In genomic region chr3:45938858-45939257, GRCh38 we compare ENCODE assay signal across 8 cellular contexts. TPM values are rescaled to one million over a fixed set of nuclear protein-coding genes. Genes with fewer than 3 reads are reported as not detected.
DNase-seq lines count a peak whose midpoint lies in the region; ATAC-seq, FAIRE-seq and TF ChIP-seq lines count a peak whose summit lies in the region.

No MANE protein-coding gene starts in this region.

- peak overlapping the region; percentile 15 for H2AK5ac ChIP-seq in mesendoderm (ENCODE audit: low read length)

- H3K27me3 ChIP-seq in endodermal cell (ENCODE audit: control insufficient read depth, insufficient read depth, low read length, poor library complexity, severe bottlenecking): no peaks in the 10 kb centered on the region
- H3K27me3 ChIP-seq in mesendoderm (ENCODE audit: insufficient read depth, low read length, poor library complexity): no peaks in the 10 kb centered on the region

- H3K4me3 ChIP-seq in endodermal cell (ENCODE audit: low read length) (no peak overlapping the region), mesendoderm (ENCODE audit: low read length) (no peak overlapping the region)

- H3K9me3 ChIP-seq in endodermal cell (ENCODE audit: control insufficient read depth, low read length): no peaks in the 10 kb centered on the region

- H3K79me1 ChIP-seq in mesendoderm (ENCODE audit: low read length): no peaks in the 10 kb centered on the region

- H3K36me3 Mint-ChIP-seq in endodermal cell (ENCODE audit: low read depth): peaks cover 16% of the 10 kb centered on the region

- peaks cover 8% of the 10 kb centered on the region for H3K4me1 Mint-ChIP-seq in endodermal cell

- no peak for FAIRE-seq in HTR-8/SVneo (lab: Jason Lieb, UNC)

- H3K36me3 ChIP-seq in endodermal cell (ENCODE audit: control insufficient read depth, insufficient read depth, low read length): peaks cover 16% of the 10 kb centered on the region
- H3K36me3 ChIP-seq in mesendoderm (ENCODE audit: control insufficient read depth, insufficient read depth, low read length): no peaks in the 10 kb centered on the region

- no peak overlapping the region for H4K5ac ChIP-seq in mesendoderm (ENCODE audit: low read length)

- no peaks in the 10 kb centered on the region for H3K27me3 Mint-ChIP-seq in endodermal cell (ENCODE audit: insufficient read depth)

- no peak overlapping the region for H3K4me3 Mint-ChIP-seq in endodermal cell

- no peak overlapping the region for H3K23ac ChIP-seq in mesendoderm (ENCODE audit: low read length)

- no peak overlapping the region for H4K8ac ChIP-seq in mesendoderm (ENCODE audit: low read depth, low read length)

- H3K79me2 ChIP-seq in mesendoderm (ENCODE audit: control insufficient read depth, insufficient read depth, low read length): no peaks in the 10 kb centered on the region

- TF ChIP-seq CTCF in endodermal cell (conservative IDR thresholded peaks at IDR 0.05): peak; percentile 96

- H3K4ac ChIP-seq in mesendoderm (ENCODE audit: low read depth, low read length): no peak overlapping the region

- no peak overlapping the region for H3K56ac ChIP-seq in mesendoderm (ENCODE audit: low read length)

- no peak overlapping the region for H3K27ac ChIP-seq in endodermal cell (ENCODE audit: low read depth, low read length)
- no peak overlapping the region for H3K27ac ChIP-seq in mesendoderm (ENCODE audit: low read depth, low read length)

- peak; percentile 86 for DNase-seq in EL
- peak; percentile 68 for DNase-seq in HTR-8/SVneo (ENCODE audit: insufficient read length, low spot score)
- DNase-seq in NOMO-1 treated with DMSO at 0.1 percent for 48 hours (lab: John Stamatoyannopoulos, UW; ENCODE audit: unreplicated experiment): peak; percentile 82
- DNase-seq in activated CD8-positive, alpha-beta memory T cell treated with anti-CD3 and anti-CD28 coated beads for 4 hours (ENCODE audit: low read depth in 2 of 2): peak; percentile 75 to 80
- DNase-seq in endodermal cell: peak; percentile 94
- DNase-seq in mesendoderm: peak; percentile 91
- DNase-seq in stimulated activated CD8-positive, alpha-beta memory T cell treated with anti-CD3 and anti-CD28 coated beads, Interleukin-15, amount 100 ng/mL, for 48 hours (ENCODE audit: low read depth in 2 of 2): peak; percentile 74 to 75

- no peak overlapping the region for H3K27ac Mint-ChIP-seq in endodermal cell

- no peak overlapping the region for H3K18ac ChIP-seq in mesendoderm (ENCODE audit: low read length)

- H3K4me1 ChIP-seq in endodermal cell (ENCODE audit: control insufficient read depth, insufficient read depth, low read length) (no peaks in the 10 kb centered on the region), mesendoderm (ENCODE audit: control insufficient read depth, low read depth, low read length) (no peaks in the 10 kb centered on the region)

- no peak overlapping the region for H3K4me2 ChIP-seq in mesendoderm (ENCODE audit: low read length)

- no peak overlapping the region for H2BK15ac ChIP-seq in mesendoderm (replicated peaks; ENCODE audit: low read depth)

- no peak overlapping the region for H2BK5ac ChIP-seq in mesendoderm (ENCODE audit: low read length)

- H3K9me3 Mint-ChIP-seq in endodermal cell: no peaks in the 10 kb centered on the region

- no peak for ATAC-seq in GM19035 (IDR thresholded peaks at IDR 0.05; ENCODE audit: unreplicated experiment)

- H2BK120ac ChIP-seq in mesendoderm (ENCODE audit: low read depth, low read length): no peak overlapping the region

- H3K9ac ChIP-seq in endodermal cell (ENCODE audit: extremely low read depth, low read length, poor library complexity, severe bottlenecking): no peak overlapping the region
- H3K9ac ChIP-seq in mesendoderm (ENCODE audit: low read length): no peak overlapping the region

- 36 to 39% methylated on average over 4 of the region's 4 CpGs for WGBS in endodermal cell (ENCODE audit: insufficient coverage in 1 of 2, insufficient read length in 1 of 2), 2 experiments
- WGBS in mesendoderm (ENCODE audit: extremely low coverage, insufficient coverage, low lambda C conversion rate): no CpG with 5 or more reads among the region's 4 CpGs

RNA-seq across cellular contexts. Expression of gene CXCR6, which starts 4.4 kb away (rescaled TPM):
- not detected for total RNA-seq in endodermal cell
- not detected for polyA plus RNA-seq in endodermal cell (2013, experiment 1 of 2)
- not detected for polyA plus RNA-seq in endodermal cell (2013, experiment 2 of 2)
- not detected for polyA plus RNA-seq in mesendoderm (2013, experiment 1 of 2)
- polyA plus RNA-seq in mesendoderm (2013, experiment 2 of 2): not detected

RNA-seq across cellular contexts. Expression of gene CCR9, which starts 52.5 kb away (rescaled TPM):
- not detected for total RNA-seq in endodermal cell
- polyA plus RNA-seq in endodermal cell (2013, experiment 1 of 2): not detected
- not detected for polyA plus RNA-seq in endodermal cell (2013, experiment 2 of 2)
- not detected for polyA plus RNA-seq in mesendoderm (2013, experiment 1 of 2)
- 0.01 TPM for polyA plus RNA-seq in mesendoderm (2013, experiment 2 of 2)

RNA-seq across cellular contexts. Expression of gene FYCO1, which starts 56.8 kb away (rescaled TPM):
- 10 to 100 TPM; 11.3 to 11.8 TPM for total RNA-seq in endodermal cell
- 7.5 TPM for polyA plus RNA-seq in endodermal cell (2013, experiment 1 of 2)
- 6.5 TPM for polyA plus RNA-seq in endodermal cell (2013, experiment 2 of 2)
- polyA plus RNA-seq in mesendoderm (2013, experiment 1 of 2): 3.7 TPM
- polyA plus RNA-seq in mesendoderm (2013, experiment 2 of 2): 3.6 TPM
